In genomic region chr20:728022-728944, GRCh38 we compare ENCODE assay signal across 9 cellular contexts. TPM values are rescaled to one million over a fixed set of nuclear protein-coding genes. Genes with fewer than 3 reads are reported as not detected.
DNase-seq lines count a peak whose midpoint lies in the region; ATAC-seq lines count a peak whose summit lies in the region.
"Had no signal": no experiment of that assay in that cellular context is flagged by ENCODE, and none has a peak within 500 bp of the region (broad histone marks: within the 10 kb centered on the region; RNA-seq: fewer than 3 reads in every experiment).

No MANE protein-coding gene starts in this region.

- H3K9me3 Mint-ChIP-seq in CD4-positive, alpha-beta memory T cell, result peaks cover 0 to 4% (median 0%) of the 10 kb centered on the region in 8 donors

- H3K27ac ChIP-seq in CD4-positive, alpha-beta memory T cell (ENCODE audit: low read depth, low read length), result no peak overlapping the region
- no peak overlapping the region for H3K27ac ChIP-seq in HUES6 (ENCODE audit: low read depth, low read length)
- H3K27ac ChIP-seq in skeletal muscle tissue (ENCODE audit: low read depth, low read length), result no peak overlapping the region

- H3K27me3 Mint-ChIP-seq in CD4-positive, alpha-beta memory T cell, result peaks cover 39 to 56% of the 10 kb centered on the region in 2 donors

- H3K27me3 ChIP-seq in CD4-positive, alpha-beta memory T cell (ENCODE audit: insufficient read depth, low read length), result peaks cover 4% of the 10 kb centered on the region
- H3K27me3 ChIP-seq in HUES6 (ENCODE audit: control insufficient read depth, insufficient read depth, low read length) (peaks cover 32% of the 10 kb centered on the region), skeletal muscle tissue (ENCODE audit: control insufficient read depth in 3 of 3, insufficient read depth in 3 of 3, low read length in 3 of 3) (peaks cover 22 to 46% (median 35%) of the 10 kb centered on the region in 3 donors)

- H3K9me3 ChIP-seq in CD4-positive, alpha-beta memory T cell (ENCODE audit: control insufficient read depth in 1 of 2, low read length in 2 of 2), result no peaks in the 10 kb centered on the region
- H3K9me3 ChIP-seq in HUES6 (ENCODE audit: control insufficient read depth, insufficient read depth, low read depth, low read length) (no peaks in the 10 kb centered on the region), skeletal muscle tissue (ENCODE audit: control insufficient read depth in 3 of 3, low read length in 3 of 3) (no peaks in the 10 kb centered on the region)

- H3K4me1 ChIP-seq in CD4-positive, alpha-beta memory T cell (ENCODE audit: insufficient read depth, low read length), result peaks cover 4% of the 10 kb centered on the region
- peaks cover 6% of the 10 kb centered on the region; the same call in 1 of the 2 replicates for H3K4me1 ChIP-seq in HUES6 (ENCODE audit: control insufficient read depth, insufficient read depth, low read length)
- peaks cover 2 to 13% (median 10%) of the 10 kb centered on the region in 3 donors for H3K4me1 ChIP-seq in skeletal muscle tissue (ENCODE audit: control insufficient read depth in 3 of 3, insufficient read depth in 3 of 3, low read length in 3 of 3)

- peak in 4 of 5 donors; percentile 5 to 19 (median 12) for DNase-seq in CD4-positive, alpha-beta memory T cell
- DNase-seq in SHP77 treated with DMSO at 0.1 percent for 48 hours (lab: John Stamatoyannopoulos, UW), result peak; percentile 8
- peak; percentile 30 for DNase-seq in activated naive CD8-positive, alpha-beta T cell treated with anti-CD3 and anti-CD28 coated beads, Interleukin-2, amount 50 U/mL, for 16 hours (ENCODE audit: low read depth, low spot score)
- peak in 27 of 51 donors; percentile 2 to 60 (median 15) for DNase-seq in hypothalamus (lab: John Stamatoyannopoulos, UW)
- no peak for DNase-seq in OCI-M2 (lab: John Stamatoyannopoulos, UW; ENCODE audit: unreplicated experiment)

- H3K4me3 ChIP-seq in CD4-positive, alpha-beta memory T cell (ENCODE audit: low read length in 2 of 2), result no peak overlapping the region
- H3K4me3 ChIP-seq in HUES6 (ENCODE audit: low read depth, low read length), result peak overlapping the region; percentile 58
- H3K4me3 ChIP-seq in skeletal muscle tissue (ENCODE audit: low read length in 3 of 3), result peak overlapping the region in 1 of 3 donors; percentile 49

- H3K36me3 Mint-ChIP-seq in CD4-positive, alpha-beta memory T cell, result no peaks in the 10 kb centered on the region

- peaks cover 0 to 15% (median under 1%) of the 10 kb centered on the region in 4 donors for H3K4me1 Mint-ChIP-seq in CD4-positive, alpha-beta memory T cell

- intact Hi-C loops in CD4-positive, alpha-beta memory T cell (cut with micrococcal nuclease), result no loop called here

- no peak for ATAC-seq in GM21825 (IDR thresholded peaks at IDR 0.05; ENCODE audit: unreplicated experiment)

- H3K9ac ChIP-seq in HUES6 (ENCODE audit: low read length) (no peak overlapping the region), skeletal muscle tissue (ENCODE audit: low read depth in 1 of 3, low read length in 3 of 3) (peak overlapping the region in 2 of 3 donors; percentile 14 to 33)

- no peaks in the 10 kb centered on the region for H3K36me3 ChIP-seq in CD4-positive, alpha-beta memory T cell (ENCODE audit: insufficient read depth, low read length)
- no peaks in the 10 kb centered on the region for H3K36me3 ChIP-seq in HUES6 (ENCODE audit: control insufficient read depth, insufficient read depth, low read length)
- H3K36me3 ChIP-seq in skeletal muscle tissue (ENCODE audit: control insufficient read depth in 3 of 3, insufficient read depth in 3 of 3, low read length in 3 of 3), result no peaks in the 10 kb centered on the region

- POLR2A ChIA-PET in CD4-positive, alpha-beta memory T cell (lab: Charles Lee; ENCODE audit: partially characterized antibody), result no interaction called here

- CTCF ChIA-PET in CD4-positive, alpha-beta memory T cell (lab: Charles Lee; ENCODE audit: partially characterized antibody), result interaction anchor here (2.5 kb wide), 1 partner anchor 11 kb away, joined by 6 read pairs; no protein-coding TSS in a partner anchor

- H3K4me3 Mint-ChIP-seq in CD4-positive, alpha-beta memory T cell, result peak overlapping the region in 3 of 8 donors; percentile 36 to 62 (median 45)

- H3K27ac Mint-ChIP-seq in CD4-positive, alpha-beta memory T cell, result no peak overlapping the region

RNA-seq across cellular contexts. Expression of gene SLC52A3, which starts 40.0 kb away (rescaled TPM):
- not detected for total RNA-seq in CD4-positive, alpha-beta memory T cell
- polyA plus RNA-seq in CD4-positive, alpha-beta memory T cell, result not detected
- not detected for total RNA-seq in skeletal muscle tissue
- total RNA-seq: LHCN-M2 had no signal

RNA-seq across cellular contexts. Expression of gene SCRT2, which starts 52.7 kb away (rescaled TPM):
- total RNA-seq in CD4-positive, alpha-beta memory T cell, result not detected
- not detected for polyA plus RNA-seq in CD4-positive, alpha-beta memory T cell
- not detected for total RNA-seq in skeletal muscle tissue
- total RNA-seq: LHCN-M2 had no signal
